1 cellular context compared by ENCODE assay signal in genomic region chr7:139431459-139431858, GRCh38.
TF ChIP-seq lines count a peak whose summit lies in the region.

No MANE protein-coding gene starts in this region.

TF ChIP-seq in HCT116, 20 proteins besides CTCF, POLR2A, EP300 and RAD21 (continued from another document):
- no peak for TF ChIP-seq REST (IDR thresholded peaks at IDR 0.05; ENCODE audit: low read depth)
